Comparison of ENCODE assay signal across 8 cellular contexts in the genomic region with DNA sequence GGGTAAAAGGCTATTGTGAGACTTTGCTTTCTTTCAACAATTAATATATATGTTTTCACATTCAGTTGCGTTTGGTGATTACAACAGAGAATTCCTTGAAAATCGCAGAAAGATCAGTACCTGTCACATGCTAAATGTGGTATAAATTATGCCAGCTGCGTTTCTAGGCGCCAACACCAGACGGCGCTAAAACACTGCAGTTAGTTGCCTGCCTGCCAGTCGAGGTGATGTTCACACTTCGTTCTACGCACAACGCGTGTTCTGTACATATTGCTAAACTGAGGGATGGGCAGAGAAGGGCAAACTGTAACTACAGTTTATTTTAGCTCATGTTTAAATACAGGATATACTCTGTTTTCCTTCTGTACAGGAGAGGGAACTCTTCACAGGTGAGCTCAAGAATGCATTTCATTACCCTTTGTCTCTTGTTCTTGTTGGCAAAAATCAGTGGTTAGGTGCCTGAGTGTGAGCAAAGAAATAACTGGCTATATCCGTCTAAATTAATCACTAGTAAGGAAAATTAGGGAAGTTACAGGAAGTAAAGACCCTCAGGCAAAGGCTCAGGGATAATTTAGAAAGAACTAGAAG.
A peak's percentile ranks its signal among the peaks of the same experiment; 100 is the strongest.
DNase-seq lines count a peak whose midpoint lies in the region; ATAC-seq and TF ChIP-seq lines count a peak whose summit lies in the region.

No MANE protein-coding gene starts in this region.

- H3K27me3 ChIP-seq in colonic mucosa: no peaks in the 10 kb centered on the region
- H3K27me3 ChIP-seq in liver (ENCODE audit: control insufficient read depth in 4 of 4, insufficient read depth in 4 of 4, low read length in 3 of 4): no peaks in the 10 kb centered on the region
- H3K27me3 ChIP-seq in tibial nerve: no peaks in the 10 kb centered on the region

- peak; percentile 73 to 77 for TF ChIP-seq RAD21 in liver (IDR thresholded peaks at IDR 0.05)

- WGBS in liver: 9% methylated on average over 12 of the region's 12 CpGs
- 5 to 7% methylated on average over 12 of the region's 12 CpGs for WGBS in tibial nerve, 2 donors

- no peak overlapping the region for H3K27ac ChIP-seq in colonic mucosa
- H3K27ac ChIP-seq in liver (ENCODE audit: low read depth in 1 of 2, low read length in 2 of 2): no peak overlapping the region
- no peak overlapping the region for H3K27ac ChIP-seq in tibial nerve

- H3K4me1 ChIP-seq in colonic mucosa (no peaks in the 10 kb centered on the region), liver (ENCODE audit: control insufficient read depth in 4 of 4, insufficient read depth in 4 of 4, low read length in 3 of 4) (no peaks in the 10 kb centered on the region), tibial nerve (no peaks in the 10 kb centered on the region)

- DNase-seq in NOMO-1 treated with DMSO at 0.1 percent for 48 hours (lab: John Stamatoyannopoulos, UW; ENCODE audit: unreplicated experiment) (peak; percentile 7), NOMO-1 treated with dmso at 0.1 percent for 144 hours (lab: John Stamatoyannopoulos, UW; ENCODE audit: unreplicated experiment) (no peak), OCI-M1 (lab: John Stamatoyannopoulos, UW) (peak; percentile 68), colonic mucosa (peak; percentile 61), tibial nerve (ENCODE audit: low spot score in 2 of 2) (peak; percentile 35 to 47)
- DNase-seq in activated effector memory CD4-positive, alpha-beta T cell treated with Interleukin-2 at 50 U/mL for 16 hours: no peak

- no peaks in the 10 kb centered on the region for H3K9me3 ChIP-seq in colonic mucosa
- H3K9me3 ChIP-seq in liver (ENCODE audit: control insufficient read depth in 4 of 4, low read length in 3 of 4): no peaks in the 10 kb centered on the region
- H3K9me3 ChIP-seq in tibial nerve: no peaks in the 10 kb centered on the region

- intact Hi-C loops in colonic mucosa (cut with DNase I): loop anchor here (5.0 to 10.0 kb wide), 3 partner anchors 81 to 716 kb away; no protein-coding TSS in a partner anchor

- TF ChIP-seq EP300 in tibial nerve (IDR thresholded peaks at IDR 0.05): no peak

- no peak for TF ChIP-seq POLR2A in tibial nerve (IDR thresholded peaks at IDR 0.05)

- no peak overlapping the region for H3K9ac ChIP-seq in colonic mucosa (ENCODE audit: low read depth in 2 of 2, low read length in 2 of 2)
- no peak overlapping the region for H3K9ac ChIP-seq in liver (ENCODE audit: low read depth in 1 of 2, low read length in 2 of 2)

- TF ChIP-seq CTCF in colonic mucosa (IDR thresholded peaks at IDR 0.05) (peak; percentile 83), liver (IDR thresholded peaks at IDR 0.05; ENCODE audit: low read depth, low read length, missing input control) (peak; percentile 53), tibial nerve (IDR thresholded peaks at IDR 0.05) (peak; percentile 32 to 59 (median 48))

- H3K36me3 ChIP-seq in colonic mucosa (no peaks in the 10 kb centered on the region), liver (ENCODE audit: control insufficient read depth in 4 of 4, insufficient read depth in 3 of 4, low read depth in 1 of 4, low read length in 3 of 4) (no peaks in the 10 kb centered on the region), tibial nerve (no peaks in the 10 kb centered on the region)

- ATAC-seq in HG02852 (IDR thresholded peaks at IDR 0.05; ENCODE audit: unreplicated experiment): peak; percentile 75

- no peak overlapping the region for H3K4me3 ChIP-seq in colonic mucosa
- H3K4me3 ChIP-seq in liver (ENCODE audit: low read depth in 1 of 3, low read length in 3 of 3): no peak overlapping the region
- no peak overlapping the region for H3K4me3 ChIP-seq in tibial nerve

TF ChIP-seq in liver, 16 proteins besides CTCF, POLR2A, EP300 and RAD21:
- TF ChIP-seq YY1 (IDR thresholded peaks at IDR 0.05) (no peak), RXRA (IDR thresholded peaks at IDR 0.05) (no peak), NR2F2 (IDR thresholded peaks at IDR 0.05) (no peak), HNF4G (IDR thresholded peaks at IDR 0.05) (no peak), FOXA2 (IDR thresholded peaks at IDR 0.05) (no peak), SP1 (IDR thresholded peaks at IDR 0.05) (no peak), EGR1 (IDR thresholded peaks at IDR 0.05; ENCODE audit: low read depth in 2 of 2) (no peak)
- TF ChIP-seq, protein P1, sequence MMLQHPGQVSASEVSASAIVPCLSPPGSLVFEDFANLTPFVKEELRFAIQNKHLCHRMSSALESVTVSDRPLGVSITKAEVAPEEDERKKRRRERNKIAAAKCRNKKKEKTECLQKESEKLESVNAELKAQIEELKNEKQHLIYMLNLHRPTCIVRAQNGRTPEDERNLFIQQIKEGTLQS (IDR thresholded peaks at IDR 0.05): no peak
- TF ChIP-seq, protein P2, sequence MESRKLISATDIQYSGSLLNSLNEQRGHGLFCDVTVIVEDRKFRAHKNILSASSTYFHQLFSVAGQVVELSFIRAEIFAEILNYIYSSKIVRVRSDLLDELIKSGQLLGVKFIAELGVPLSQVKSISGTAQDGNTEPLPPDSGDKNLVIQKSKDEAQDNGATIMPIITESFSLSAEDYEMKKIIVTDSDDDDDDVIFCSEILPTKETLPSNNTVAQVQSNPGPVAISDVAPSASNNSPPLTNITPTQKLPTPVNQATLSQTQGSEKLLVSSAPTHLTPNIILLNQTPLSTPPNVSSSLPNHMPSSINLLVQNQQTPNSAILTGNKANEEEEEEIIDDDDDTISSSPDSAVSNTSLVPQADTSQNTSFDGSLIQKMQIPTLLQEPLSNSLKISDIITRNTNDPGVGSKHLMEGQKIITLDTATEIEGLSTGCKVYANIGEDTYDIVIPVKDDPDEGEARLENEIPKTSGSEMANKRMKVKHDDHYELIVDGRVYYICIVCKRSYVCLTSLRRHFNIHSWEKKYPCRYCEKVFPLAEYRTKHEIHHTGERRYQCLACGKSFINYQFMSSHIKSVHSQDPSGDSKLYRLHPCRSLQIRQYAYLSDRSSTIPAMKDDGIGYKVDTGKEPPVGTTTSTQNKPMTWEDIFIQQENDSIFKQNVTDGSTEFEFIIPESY (IDR thresholded peaks at IDR 0.05): no peak
- TF ChIP-seq, protein P3, sequence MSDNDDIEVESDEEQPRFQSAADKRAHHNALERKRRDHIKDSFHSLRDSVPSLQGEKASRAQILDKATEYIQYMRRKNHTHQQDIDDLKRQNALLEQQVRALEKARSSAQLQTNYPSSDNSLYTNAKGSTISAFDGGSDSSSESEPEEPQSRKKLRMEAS (IDR thresholded peaks at IDR 0.05): no peak

Comparison
In these comparisons a context has a peak if more than half of its experiments do, and no peak if none do; other contexts are left out.
1. DNase-seq: peak in NOMO-1 treated with DMSO at 0.1 percent for 48 hours (single experiment), OCI-M1 (single experiment), colonic mucosa (single experiment) and tibial nerve (2 of 2); none in NOMO-1 treated with dmso at 0.1 percent for 144 hours (single experiment) and activated effector memory CD4-positive, alpha-beta T cell treated with Interleukin-2 at 50 U/mL for 16 hours (single experiment).
2. Peak in every context shown above with its lines, with median percentiles within 50 percentile points of each other: CTCF ChIP-seq.